ENCODE assay signal across 10 cellular contexts in the genomic region with DNA sequence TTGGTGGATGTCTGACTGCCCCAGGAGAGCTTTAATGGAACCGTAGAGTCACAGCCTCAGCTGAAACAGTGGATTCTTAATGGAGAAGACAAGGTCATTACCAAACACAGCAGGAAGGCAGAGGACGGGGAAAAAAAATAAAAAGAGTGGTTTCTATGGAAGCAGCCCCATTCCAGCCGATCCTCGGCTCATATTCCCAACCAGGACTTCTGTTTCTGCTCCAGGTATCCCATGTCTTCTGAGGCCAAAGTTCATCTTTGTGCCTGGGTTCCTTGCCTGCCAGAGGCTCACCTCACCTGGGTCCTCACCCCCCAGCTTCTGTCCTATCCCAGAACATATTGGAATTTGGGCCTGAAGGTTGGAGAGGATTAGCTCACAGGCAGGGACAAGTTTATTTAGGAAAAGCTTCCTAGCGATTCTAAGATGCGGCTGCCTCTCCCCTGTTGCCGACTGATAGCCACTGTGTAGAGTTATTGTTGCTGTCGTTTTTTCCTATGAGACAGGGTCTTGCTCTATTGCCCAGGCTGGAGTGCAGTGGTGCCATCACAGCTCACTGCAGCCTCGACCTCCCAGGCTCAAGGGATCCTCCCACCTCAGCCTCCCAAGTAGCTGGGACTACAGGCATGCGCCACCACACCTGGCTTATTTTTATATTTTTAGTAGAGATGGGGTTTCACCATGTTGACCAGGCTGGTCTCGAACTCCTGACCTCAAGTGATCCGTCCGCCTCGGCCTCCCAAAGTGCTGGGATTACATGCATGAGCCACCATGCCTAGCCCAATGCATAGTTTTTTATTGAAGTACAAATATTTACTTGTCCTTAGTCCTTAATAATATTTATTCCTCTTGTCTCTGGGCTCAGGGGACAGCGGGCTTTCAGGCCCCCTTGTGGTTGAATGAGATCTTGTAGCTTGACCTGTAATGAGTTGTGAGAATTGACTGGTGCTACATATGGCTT. TPM values are rescaled to one million over a fixed set of nuclear protein-coding genes. Genes with fewer than 3 reads are reported as not detected.
DNase-seq lines count a peak whose midpoint lies in the region; ATAC-seq and TF ChIP-seq lines count a peak whose summit lies in the region.
"Had no signal": no experiment of that assay in that cellular context is flagged by ENCODE, and none has a peak within 500 bp of the region (broad histone marks: within the 10 kb centered on the region; RNA-seq: fewer than 3 reads in every experiment).

No MANE protein-coding gene starts in this region.

- peaks cover 5% of the 10 kb centered on the region for H3K27me3 Mint-ChIP-seq in nephron progenitor cell (ENCODE audit: low read depth, poor library complexity)
- H3K27me3 Mint-ChIP-seq in activated naive CD8-positive, alpha-beta T cell treated with anti-CD3 and anti-CD28 coated beads for 36 hours = no peaks in the 10 kb centered on the region

- no peak overlapping the region for H3K4me3 Mint-ChIP-seq in nephron progenitor cell
- no peak overlapping the region for H3K4me3 Mint-ChIP-seq in activated naive CD8-positive, alpha-beta T cell treated with anti-CD3 and anti-CD28 coated beads for 36 hours

- no peak overlapping the region for H3K4me3 ChIP-seq in astrocyte of the spinal cord (ENCODE audit: low read depth, low read length)

- ATAC-seq in HG03108 (IDR thresholded peaks at IDR 0.05; ENCODE audit: unreplicated experiment) = no peak

- H3K36me3 Mint-ChIP-seq in nephron progenitor cell (ENCODE audit: low read depth) = no peaks in the 10 kb centered on the region
- H3K36me3 Mint-ChIP-seq in activated naive CD8-positive, alpha-beta T cell treated with anti-CD3 and anti-CD28 coated beads for 36 hours = no peaks in the 10 kb centered on the region

- H3K4me1 Mint-ChIP-seq in nephron progenitor cell = peaks cover 25% of the 10 kb centered on the region
- H3K4me1 Mint-ChIP-seq in activated naive CD8-positive, alpha-beta T cell treated with anti-CD3 and anti-CD28 coated beads for 36 hours = no peaks in the 10 kb centered on the region

- H3K9me3 Mint-ChIP-seq in nephron progenitor cell = no peaks in the 10 kb centered on the region
- H3K9me3 Mint-ChIP-seq in activated naive CD8-positive, alpha-beta T cell treated with anti-CD3 and anti-CD28 coated beads for 36 hours = no peaks in the 10 kb centered on the region

- peak; percentile 58 for DNase-seq in GM03348 (ENCODE audit: low spot score)
- DNase-seq in M059J (ENCODE audit: low read depth) = peak; percentile 52
- peak; percentile 49 for DNase-seq in astrocyte of the spinal cord (ENCODE audit: low read depth, low spot score)
- no peak for DNase-seq in nephron progenitor cell
- DNase-seq in NK-92 treated with Interleukin-12 subunit alpha and Interleukin-12 subunit beta, amount 100 ng/mL, for 24 hours (lab: John Stamatoyannopoulos, UW) = no peak
- DNase-seq in NCI-H1694 treated with DMSO at 0.1 percent for 48 hours (lab: John Stamatoyannopoulos, UW) = no peak
- DNase-seq in activated naive CD8-positive, alpha-beta T cell treated with anti-CD3 and anti-CD28 coated beads for 36 hours = no peak

- in situ Hi-C loops in astrocyte of the spinal cord (cut with HindIII; ENCODE audit: low sequenced_read_pairs) = no loop called here

- H3K27ac Mint-ChIP-seq in nephron progenitor cell = peak overlapping the region; percentile 45
- no peak overlapping the region for H3K27ac Mint-ChIP-seq in activated naive CD8-positive, alpha-beta T cell treated with anti-CD3 and anti-CD28 coated beads for 36 hours

- TF ChIP-seq CTCF in astrocyte of the spinal cord (IDR thresholded peaks at IDR 0.05; ENCODE audit: low read depth, low read length) (peak; percentile 58), nephron progenitor cell (IDR thresholded peaks at IDR 0.05) (no peak)

RNA-seq across cellular contexts. Expression of a gene that starts 15.4 kb away (rescaled TPM):
- total RNA-seq in M059J (2014; rRNA removed; shearing (Covaris generic)) = 28.4 and 33.9 TPM in 2 replicates
- not detected for total RNA-seq in activated naive CD8-positive, alpha-beta T cell treated with anti-CD3 and anti-CD28 coated beads for 36 hours
- total RNA-seq: myocyte; T-helper 1 cell treated with Interleukin-12 subunit alpha and Interleukin-12 subunit beta and Interleukin-4 antibody, amounts not matched to agents 30 ng/mL and 1 ng/mL, for 36 hours had no signal

RNA-seq across cellular contexts. Expression of a gene that starts 17.9 kb away (rescaled TPM):
- total RNA-seq in M059J (2014; rRNA removed; shearing (Covaris generic)) = 20.5 and 43.3 TPM in 2 replicates
- 1 to 10 TPM; 1.4 to 1.9 TPM for total RNA-seq in activated naive CD8-positive, alpha-beta T cell treated with anti-CD3 and anti-CD28 coated beads for 36 hours

RNA-seq across cellular contexts. Expression of a gene that starts 57.0 kb away (rescaled TPM):
- total RNA-seq in M059J (2014; rRNA removed; shearing (Covaris generic)) = not detected in 2 replicates
- total RNA-seq in activated naive CD8-positive, alpha-beta T cell treated with anti-CD3 and anti-CD28 coated beads for 36 hours = not detected
- total RNA-seq: T-helper 1 cell treated with Interleukin-12 subunit alpha and Interleukin-12 subunit beta and Interleukin-4 antibody, amounts not matched to agents 30 ng/mL and 1 ng/mL, for 36 hours had no signal

Comparison
In these comparisons a context has a peak if more than half of its experiments do, and no peak if none do; other contexts are left out.
1. DNase-seq: peak in GM03348 (single experiment), M059J (single experiment) and astrocyte of the spinal cord (single experiment); none in nephron progenitor cell (single experiment), NK-92 treated with Interleukin-12 subunit alpha and Interleukin-12 subunit beta, amount 100 ng/mL, for 24 hours (single experiment), NCI-H1694 treated with DMSO at 0.1 percent for 48 hours (single experiment) and activated naive CD8-positive, alpha-beta T cell treated with anti-CD3 and anti-CD28 coated beads for 36 hours (single experiment).
2. RNA of a gene that starts 15.4 kb away (total RNA-seq): 28.4 to 33.9 TPM in M059J; not detected in activated naive CD8-positive, alpha-beta T cell treated with anti-CD3 and anti-CD28 coated beads for 36 hours; every median in the first group is over 10 times any median in the second.